21 cellular contexts compared by ENCODE assay signal in genomic region chr20:10006461-10006860, GRCh38. TPM values are rescaled to one million over a fixed set of nuclear protein-coding genes. Genes with fewer than 3 reads are reported as not detected.
A peak's percentile ranks its signal among the peaks of the same experiment; 100 is the strongest.
DNase-seq lines count a peak whose midpoint lies in the region; ATAC-seq and TF ChIP-seq lines count a peak whose summit lies in the region.
"Had no signal": no experiment of that assay in that cellular context is flagged by ENCODE, and none has a peak within 500 bp of the region (broad histone marks: within the 10 kb centered on the region; RNA-seq: fewer than 3 reads in every experiment).

No MANE protein-coding gene starts in this region.

- 62 to 64% methylated on average over 4 of the region's 4 CpGs for WGBS in gastroesophageal sphincter (ENCODE audit: low coverage in 1 of 2), 2 donors

- H3K9me3 ChIP-seq in adipocyte (ENCODE audit: control insufficient read depth, low read length) (no peaks in the 10 kb centered on the region), gastroesophageal sphincter (no peaks in the 10 kb centered on the region), Peyer's patch (no peaks in the 10 kb centered on the region)
- H3K9me3 ChIP-seq: MG63, SJCRH30 had no signal

- TF ChIP-seq CTCF in gastroesophageal sphincter (IDR thresholded peaks at IDR 0.05) (no peak), Peyer's patch (IDR thresholded peaks at IDR 0.05) (no peak)

- peaks cover 16% of the 10 kb centered on the region for H3K4me1 ChIP-seq in adipocyte (ENCODE audit: control insufficient read depth, insufficient read depth, low read length)
- H3K4me1 ChIP-seq in gastroesophageal sphincter = no peaks in the 10 kb centered on the region
- H3K4me1 ChIP-seq in Peyer's patch = no peaks in the 10 kb centered on the region
- H3K4me1 ChIP-seq: SJCRH30 had no signal

- H3K27ac ChIP-seq in gastroesophageal sphincter (no peak overlapping the region), Peyer's patch (no peak overlapping the region)
- H3K27ac ChIP-seq: SJCRH30 had no signal

- peak; percentile 29 for DNase-seq in DMS79 (lab: John Stamatoyannopoulos, UW)
- DNase-seq in DMS79 treated with DMSO at 0.1 percent for 48 hours (lab: John Stamatoyannopoulos, UW) = peak; percentile 45
- peak; percentile 13 for DNase-seq in adipocyte (ENCODE audit: low read depth)
- no peak for DNase-seq in Peyer's patch
- DNase-seq in stimulated activated CD4-positive, alpha-beta T cell treated with anti-CD3 and anti-CD28 coated beads, Interleukin-12 subunit alpha, Interleukin-12 subunit beta, amount 100 ng/mL, for 4 hours = no peak
- DNase-seq: C1 segment of cervical spinal cord; CD4-positive, alpha-beta memory T cell; COR-L47; HCEC 1CT; IMR-90; KG1; MG63; NCI-H1105 treated with DMSO at 0.1 percent for 48 hours; NCI-H1930; NCI-H2227 treated with DMSO at 0.1 percent for 48 hours; NCI-H526 treated with DMSO at 0.1 percent for 48 hours; SJCRH30 had no signal

- no peak for TF ChIP-seq EP300 in gastroesophageal sphincter (IDR thresholded peaks at IDR 0.05)

- TF ChIP-seq POLR2A in gastroesophageal sphincter (IDR thresholded peaks at IDR 0.05) (no peak), Peyer's patch (IDR thresholded peaks at IDR 0.05) (no peak)

- H3K9ac ChIP-seq in adipocyte (ENCODE audit: low read length) = no peak overlapping the region

- no peaks in the 10 kb centered on the region for H3K27me3 ChIP-seq in adipocyte (replicated peaks; ENCODE audit: control insufficient read depth, insufficient read depth, low read length)
- no peaks in the 10 kb centered on the region for H3K27me3 ChIP-seq in gastroesophageal sphincter
- no peaks in the 10 kb centered on the region for H3K27me3 ChIP-seq in Peyer's patch
- H3K27me3 ChIP-seq: MG63 had no signal

- ATAC-seq in gastroesophageal sphincter (peak; percentile 36), GM18498 (IDR thresholded peaks at IDR 0.05; ENCODE audit: unreplicated experiment) (no peak)
- ATAC-seq: GM12878, Panc1 had no signal

- no peak overlapping the region for H3K4me3 ChIP-seq in adipocyte (ENCODE audit: low read length)
- no peak overlapping the region for H3K4me3 ChIP-seq in gastroesophageal sphincter
- no peak overlapping the region for H3K4me3 ChIP-seq in Peyer's patch
- H3K4me3 ChIP-seq: GM12878, MG63, SJCRH30 had no signal

- peaks cover 3% of the 10 kb centered on the region for H3K36me3 ChIP-seq in adipocyte (ENCODE audit: control insufficient read depth, insufficient read depth, low read length, severe bottlenecking)
- H3K36me3 ChIP-seq in gastroesophageal sphincter = no peaks in the 10 kb centered on the region
- no peaks in the 10 kb centered on the region for H3K36me3 ChIP-seq in Peyer's patch
- H3K36me3 ChIP-seq: MG63, SJCRH30 had no signal

RNA-seq across cellular contexts. Expression of gene ANKEF1, which starts 28.3 kb away (rescaled TPM):
- total RNA-seq in gastroesophageal sphincter (1 to 10 TPM in 1 of 4 donors, under 1 TPM in 3; 0.47 to 1.3 (median 0.84) TPM), Peyer's patch (10 to 100 TPM in 1 of 4 donors, 1 to 10 TPM in 3; 3.3 to 10.2 (median 4.4) TPM)
- total RNA-seq: SJCRH30 had no signal

Comparison
In these comparisons a context has a peak if more than half of its experiments do, and no peak if none do; other contexts are left out.
1. DNase-seq: peak in DMS79 (single experiment), DMS79 treated with DMSO at 0.1 percent for 48 hours (single experiment) and adipocyte (single experiment); none in Peyer's patch (0 of 3) and stimulated activated CD4-positive, alpha-beta T cell treated with anti-CD3 and anti-CD28 coated beads, Interleukin-12 subunit alpha, Interleukin-12 subunit beta, amount 100 ng/mL, for 4 hours (single experiment).